9 cellular contexts compared by ENCODE assay signal in the genomic region with DNA sequence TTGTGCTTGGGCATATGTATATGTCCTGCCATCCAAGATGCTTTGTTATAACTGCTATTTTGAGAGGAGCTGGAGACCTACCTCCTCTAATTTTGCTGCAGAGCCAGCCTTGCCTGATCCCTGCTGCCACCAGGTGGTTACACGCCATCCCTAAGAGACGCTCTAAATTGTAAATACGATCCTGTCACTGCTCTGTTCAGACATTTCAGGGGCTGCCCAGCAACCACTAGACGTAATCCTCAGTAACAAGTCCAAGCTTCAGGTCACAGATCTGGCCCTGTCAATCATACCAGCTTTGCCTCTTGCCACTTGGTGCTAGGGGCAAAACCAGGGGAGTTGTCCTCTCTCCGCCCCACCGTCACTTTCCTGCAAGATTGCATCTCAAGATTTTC. TPM values are rescaled to one million over a fixed set of nuclear protein-coding genes. Genes with fewer than 3 reads are reported as not detected.
DNase-seq lines count a peak whose midpoint lies in the region; ATAC-seq and TF ChIP-seq lines count a peak whose summit lies in the region.
"Had no signal": no experiment of that assay in that cellular context is flagged by ENCODE, and none has a peak within 500 bp of the region (broad histone marks: within the 10 kb centered on the region; RNA-seq: fewer than 3 reads in every experiment).

No MANE protein-coding gene starts in this region.

- H3K9me3 Mint-ChIP-seq in activated T-helper 2 cell treated with anti-CD3 and anti-CD28 coated beads, Interferon-gamma antibody, Interleukin-2, Interleukin-4, amounts not matched to agents 10 μg/mL and 5 μg/mL and 100 μg/mL, durations not matched to agents 14 hours and 24 hours and 36 hours, result no peaks in the 10 kb centered on the region
- H3K9me3 Mint-ChIP-seq in stimulated activated naive CD8-positive, alpha-beta T cell treated with anti-CD3 and anti-CD28 coated beads, Interleukin-15, amount 100 ng/mL, for 72 hours, result no peaks in the 10 kb centered on the region

- no peak for TF ChIP-seq POLR2A in lower leg skin (IDR thresholded peaks at IDR 0.05)

- no peak overlapping the region for H3K27ac Mint-ChIP-seq in activated T-helper 2 cell treated with anti-CD3 and anti-CD28 coated beads, Interferon-gamma antibody, Interleukin-2, Interleukin-4, amounts not matched to agents 10 μg/mL and 5 μg/mL and 100 μg/mL, durations not matched to agents 14 hours and 24 hours and 36 hours
- H3K27ac Mint-ChIP-seq in stimulated activated naive CD8-positive, alpha-beta T cell treated with anti-CD3 and anti-CD28 coated beads, Interleukin-15, amount 100 ng/mL, for 72 hours, result no peak overlapping the region
- H3K27ac Mint-ChIP-seq: IgD-negative memory B cell had no signal

- intact Hi-C loops in activated T-helper 2 cell treated with anti-CD3 and anti-CD28 coated beads, Interferon-gamma antibody, Interleukin-2, Interleukin-4, amounts not matched to agents 10 μg/mL and 5 μg/mL and 100 μg/mL, durations not matched to agents 14 hours and 24 hours and 36 hours (cut with micrococcal nuclease), result no loop called here
- intact Hi-C loops in lower leg skin (cut with DNase I; ENCODE audit: low total_unique reads), result loop anchor here (10.0 kb wide), 1 partner anchor 142 kb away; no protein-coding TSS in a partner anchor

- H3K4me3 ChIP-seq in lower leg skin (ENCODE audit: low read depth, poor library complexity, severe bottlenecking), result no peak overlapping the region

- no peak for TF ChIP-seq CTCF in lower leg skin (IDR thresholded peaks at IDR 0.05)

- peak; percentile 53 for ATAC-seq in GM18873 (IDR thresholded peaks at IDR 0.05; ENCODE audit: low FRiP score, unreplicated experiment)
- peak; percentile 75 for ATAC-seq in HG03354 (IDR thresholded peaks at IDR 0.05; ENCODE audit: poor library complexity, severe bottlenecking, unreplicated experiment)
- peak; percentile 75 for ATAC-seq in stimulated activated naive CD8-positive, alpha-beta T cell treated with anti-CD3 and anti-CD28 coated beads, Interleukin-15, amount 100 ng/mL, for 72 hours

- H3K4me3 Mint-ChIP-seq in activated T-helper 2 cell treated with anti-CD3 and anti-CD28 coated beads, Interferon-gamma antibody, Interleukin-2, Interleukin-4, amounts not matched to agents 10 μg/mL and 5 μg/mL and 100 μg/mL, durations not matched to agents 14 hours and 24 hours and 36 hours (ENCODE audit: low read depth), result no peak overlapping the region
- no peak overlapping the region for H3K4me3 Mint-ChIP-seq in stimulated activated naive CD8-positive, alpha-beta T cell treated with anti-CD3 and anti-CD28 coated beads, Interleukin-15, amount 100 ng/mL, for 72 hours
- H3K4me3 Mint-ChIP-seq: IgD-negative memory B cell had no signal

- WGBS in lower leg skin, 2 donors, result 40 to 43% methylated on average over 6 of the region's 6 CpGs

- peak; percentile 22 for DNase-seq in COLO829 (ENCODE audit: low spot score)
- peak; percentile 85 for DNase-seq in NCI-H345 treated with DMSO at 0.1 percent for 48 hours (lab: John Stamatoyannopoulos, UW; ENCODE audit: unreplicated experiment)
- DNase-seq in activated T-helper 2 cell treated with anti-CD3 and anti-CD28 coated beads, Interferon-gamma antibody, Interleukin-2, Interleukin-4, amounts not matched to agents 10 μg/mL and 5 μg/mL and 100 μg/mL, durations not matched to agents 14 hours and 24 hours and 36 hours (ENCODE audit: low spot score), result peak; percentile 28
- DNase-seq in hepatic stellate cell (ENCODE audit: low spot score), result peak; percentile 40
- peak; percentile 30 to 47 for DNase-seq in stimulated activated naive CD8-positive, alpha-beta T cell treated with anti-CD3 and anti-CD28 coated beads, Interleukin-15, amount 100 ng/mL, for 72 hours
- no peak for DNase-seq in lower leg skin (ENCODE audit: low spot score in 2 of 2)

- H3K27me3 Mint-ChIP-seq in activated T-helper 2 cell treated with anti-CD3 and anti-CD28 coated beads, Interferon-gamma antibody, Interleukin-2, Interleukin-4, amounts not matched to agents 10 μg/mL and 5 μg/mL and 100 μg/mL, durations not matched to agents 14 hours and 24 hours and 36 hours (ENCODE audit: low read depth), result peaks cover 2% of the 10 kb centered on the region
- peaks cover 6% of the 10 kb centered on the region for H3K27me3 Mint-ChIP-seq in stimulated activated naive CD8-positive, alpha-beta T cell treated with anti-CD3 and anti-CD28 coated beads, Interleukin-15, amount 100 ng/mL, for 72 hours
- H3K27me3 Mint-ChIP-seq: IgD-negative memory B cell had no signal

- H3K36me3 Mint-ChIP-seq in activated T-helper 2 cell treated with anti-CD3 and anti-CD28 coated beads, Interferon-gamma antibody, Interleukin-2, Interleukin-4, amounts not matched to agents 10 μg/mL and 5 μg/mL and 100 μg/mL, durations not matched to agents 14 hours and 24 hours and 36 hours (ENCODE audit: low read depth), result no peaks in the 10 kb centered on the region
- H3K36me3 Mint-ChIP-seq: IgD-negative memory B cell had no signal

- H3K4me1 Mint-ChIP-seq in activated T-helper 2 cell treated with anti-CD3 and anti-CD28 coated beads, Interferon-gamma antibody, Interleukin-2, Interleukin-4, amounts not matched to agents 10 μg/mL and 5 μg/mL and 100 μg/mL, durations not matched to agents 14 hours and 24 hours and 36 hours (ENCODE audit: low read depth), result peaks cover 6% of the 10 kb centered on the region
- H3K4me1 Mint-ChIP-seq in stimulated activated naive CD8-positive, alpha-beta T cell treated with anti-CD3 and anti-CD28 coated beads, Interleukin-15, amount 100 ng/mL, for 72 hours, result peaks cover 12% of the 10 kb centered on the region

RNA-seq across cellular contexts. Expression of gene GPA33, which starts 32.9 kb away (rescaled TPM):
- total RNA-seq in activated T-helper 2 cell treated with anti-CD3 and anti-CD28 coated beads, Interferon-gamma antibody, Interleukin-2, Interleukin-4, amounts not matched to agents 10 μg/mL and 5 μg/mL and 100 μg/mL, durations not matched to agents 14 hours and 24 hours and 36 hours, result 0.09 TPM in 1 of 2 replicates, not detected in the other
- total RNA-seq in lower leg skin, result under 1 TPM in 1 of 4 donors, not detected in 3; 0.10 TPM

RNA-seq across cellular contexts. Expression of gene STYXL2, which starts 36.6 kb away (rescaled TPM):
- total RNA-seq in activated T-helper 2 cell treated with anti-CD3 and anti-CD28 coated beads, Interferon-gamma antibody, Interleukin-2, Interleukin-4, amounts not matched to agents 10 μg/mL and 5 μg/mL and 100 μg/mL, durations not matched to agents 14 hours and 24 hours and 36 hours, result not detected in 2 replicates
- total RNA-seq in lower leg skin, result not detected

Comparison
In these comparisons a context has a peak if more than half of its experiments do, and no peak if none do; other contexts are left out.
1. DNase-seq: peak in COLO829 (single experiment), NCI-H345 treated with DMSO at 0.1 percent for 48 hours (single experiment), activated T-helper 2 cell treated with anti-CD3 and anti-CD28 coated beads, Interferon-gamma antibody, Interleukin-2, Interleukin-4, amounts not matched to agents 10 μg/mL and 5 μg/mL and 100 μg/mL, durations not matched to agents 14 hours and 24 hours and 36 hours (single experiment), hepatic stellate cell (single experiment) and stimulated activated naive CD8-positive, alpha-beta T cell treated with anti-CD3 and anti-CD28 coated beads, Interleukin-15, amount 100 ng/mL, for 72 hours (2 of 2); none in lower leg skin (0 of 2).
2. Peak in every context shown above with its lines, with median percentiles within 50 percentile points of each other: ATAC-seq.